In the genomic region with DNA sequence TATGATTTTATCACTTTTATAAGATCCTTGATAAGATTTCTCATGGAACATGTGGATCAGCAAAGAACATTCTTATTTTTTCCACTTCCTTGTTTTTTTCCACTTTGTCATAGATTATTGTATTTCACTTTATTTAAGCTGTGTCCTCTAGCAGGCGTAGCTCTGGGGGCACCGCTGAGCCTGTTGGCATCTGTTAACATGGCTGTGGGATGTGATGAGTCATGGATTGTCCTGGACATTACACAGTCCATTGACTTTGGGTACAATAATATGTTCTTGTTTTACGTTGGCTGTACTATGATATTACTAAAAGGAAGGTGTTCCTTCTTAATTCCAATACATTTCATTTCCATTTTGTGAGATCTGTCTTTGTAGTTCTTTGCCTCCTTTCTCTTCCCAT, we compare ENCODE assay signal across 5 cellular contexts. TPM values are rescaled to one million over a fixed set of nuclear protein-coding genes. Genes with fewer than 3 reads are reported as not detected.
DNase-seq lines count a peak whose midpoint lies in the region; ATAC-seq and TF ChIP-seq lines count a peak whose summit lies in the region.
"Not testable (repeated sequence)": the region's sequence is repeated elsewhere in the genome, so short reads cannot be mapped to it uniquely, and the experiment has no call there.

No MANE protein-coding gene starts in this region.

- POLR2A ChIA-PET in HCT116 (lab: Charles Lee); PC-3 (lab: Charles Lee; ENCODE audit: unreplicated experiment): not testable (repeated sequence)

- DNase-seq in HCT116 (ENCODE audit: low read depth, low spot score); PC-3; RWPE2 (ENCODE audit: low spot score): not testable (repeated sequence)
- DNase-seq in MG63 = peak; percentile 11
- peak; percentile 1 for DNase-seq in brain microvascular endothelial cell

- not testable (repeated sequence) for H3F3A ChIP-seq in PC-3 (ENCODE audit: low read length, unreplicated experiment)

- CTCF ChIA-PET in HCT116 (lab: Charles Lee); PC-3 (lab: Charles Lee): not testable (repeated sequence)

- not testable (repeated sequence) for H3K9me2 ChIP-seq in HCT116 (ENCODE audit: insufficient read depth); PC-3 (replicated peaks; ENCODE audit: low read length)

- not testable (repeated sequence) for TF ChIP-seq CTCF in HCT116 (IDR thresholded peaks at IDR 0.05 in 2 of 3, conservative IDR thresholded peaks at IDR 0.05 in 1 of 3; ENCODE audit: borderline replicate concordance in 1 of 3, insufficient read depth in 1 of 3, low read depth in 2 of 3, low read length in 2 of 3); PC-3 (conservative IDR thresholded peaks at IDR 0.05; ENCODE audit: low read depth, low read length); RWPE2 (IDR thresholded peaks at IDR 0.05; ENCODE audit: poor library complexity, severe bottlenecking); brain microvascular endothelial cell (IDR thresholded peaks at IDR 0.05; ENCODE audit: low read depth, low read length, missing control alignments)

- H3K9me3 ChIP-seq in HCT116 (ENCODE audit: control insufficient read depth in 1 of 2, insufficient read depth in 1 of 2, low read depth in 1 of 2, low read length in 2 of 2); MG63; PC-3 (ENCODE audit: low read length); RWPE2 (ENCODE audit: severe bottlenecking): not testable (repeated sequence)

- H3K4me2 ChIP-seq in HCT116 (ENCODE audit: low read length); PC-3 (ENCODE audit: low read length): not testable (repeated sequence)

- not testable (repeated sequence) for H4K20me1 ChIP-seq in HCT116 (ENCODE audit: insufficient read depth); PC-3 (ENCODE audit: low read length)

- ATAC-seq in HCT116 = peak; percentile 77
- ATAC-seq in PC-3 = peak; percentile 99
- ATAC-seq in RWPE2 (ENCODE audit: low read depth) = 0 out of 3 replicates have a peak, but pooled peaks have one; percentile 29

- H3K27me3 ChIP-seq in HCT116 (ENCODE audit: insufficient read depth, low read length); MG63; PC-3 (ENCODE audit: low read length); RWPE2 (ENCODE audit: insufficient read depth, poor library complexity, severe bottlenecking); brain microvascular endothelial cell (replicated peaks): not testable (repeated sequence)

- H3K27ac ChIP-seq in HCT116 (ENCODE audit: low read depth, low read length); PC-3 (ENCODE audit: low read length); RWPE2 (ENCODE audit: poor library complexity, severe bottlenecking); brain microvascular endothelial cell: not testable (repeated sequence)

- not testable (repeated sequence) for TF ChIP-seq RAD21 in HCT116 (IDR thresholded peaks at IDR 0.05; ENCODE audit: low read depth)

- not testable (repeated sequence) for H3K79me2 ChIP-seq in HCT116 (ENCODE audit: insufficient read depth, low read length); PC-3 (ENCODE audit: low read length)

- H2AFZ ChIP-seq in HCT116 (ENCODE audit: low read depth, low read length, poor library complexity, severe bottlenecking); PC-3 (ENCODE audit: low read length): not testable (repeated sequence)

- H3K4me3 ChIP-seq in HCT116 (replicated peaks in 1 of 2; ENCODE audit: low read depth in 1 of 2, low read length in 2 of 2); MG63; PC-3 (ENCODE audit: low read length); RWPE2 (ENCODE audit: severe bottlenecking); brain microvascular endothelial cell (ENCODE audit: low read depth, low read length): not testable (repeated sequence)

- BruUV-seq in HCT116 (replicated peaks; lab: Mats Ljungman, UMichigan); PC-3 (replicated peaks; lab: Mats Ljungman, UMichigan): not testable (repeated sequence)

- intact Hi-C loops in HCT116 (cut with micrococcal nuclease); PC-3 (cut with micrococcal nuclease): not testable (repeated sequence)

- RAD21 ChIA-PET in HCT116 (lab: Charles Lee; ENCODE audit: low non-redundant PET in 1 of 2, low total read pairs in 2 of 2, uncharacterized antibody in 2 of 2, unreplicated experiment in 2 of 2) = not testable (repeated sequence)

- not testable (repeated sequence) for TF ChIP-seq POLR2A in HCT116 (IDR thresholded peaks at IDR 0.05; ENCODE audit: borderline replicate concordance, extremely low read depth, insufficient read depth, insufficient read length)

- in situ Hi-C loops in brain microvascular endothelial cell (cut with HindIII; ENCODE audit: low pct_ligation_motif_present, low sequenced_read_pairs) = not testable (repeated sequence)

- H3K9ac ChIP-seq in HCT116 (ENCODE audit: low read length); PC-3 (ENCODE audit: low read length): not testable (repeated sequence)

- not testable (repeated sequence) for H3K4me1 ChIP-seq in HCT116 (ENCODE audit: control insufficient read depth in 1 of 2, insufficient read depth in 2 of 2, low read length in 2 of 2); PC-3 (ENCODE audit: insufficient read depth, low read length); RWPE2 (ENCODE audit: insufficient read depth, poor library complexity, severe bottlenecking)

- H3K36me3 ChIP-seq in HCT116 (ENCODE audit: control insufficient read depth in 1 of 2, insufficient read depth in 2 of 2, low read length in 2 of 2); MG63; PC-3 (ENCODE audit: low read depth, low read length); RWPE2 (ENCODE audit: low read depth); brain microvascular endothelial cell (replicated peaks): not testable (repeated sequence)

RNA-seq across cellular contexts. Expression of a gene that starts 31.9 kb away (rescaled TPM):
- total RNA-seq in HCT116 (2021; ENCODE audit: unreplicated experiment) (4.0 TPM), PC-3 (2014; rRNA removed) (3.1 and 3.8 TPM in 2 replicates)
- polyA plus RNA-seq in HCT116 (2012) = 1.6 and 2.1 TPM in 2 replicates
- 2.9 and 5.2 TPM in 2 replicates for total RNA-seq in MG63 (2014; rRNA removed; shearing (Covaris generic); ENCODE audit: low replicate concordance)

Comparison
In these comparisons a context has a peak if more than half of its experiments do, and no peak if none do; other contexts are left out.
1. ATAC-seq: peak in every context shown above with its lines; median percentile 99 in PC-3; 77 in HCT116; 29 in RWPE2.